Comparison of ENCODE assay signal across 8 cellular contexts in genomic region chr20:19757487-19757972, GRCh38. TPM values are rescaled to one million over a fixed set of nuclear protein-coding genes. Genes with fewer than 3 reads are reported as not detected.
DNase-seq lines count a peak whose midpoint lies in the region; ATAC-seq, FAIRE-seq and TF ChIP-seq lines count a peak whose summit lies in the region.

No MANE protein-coding gene starts in this region.

- WGBS in adrenal gland, 4 donors: 0 to 3% (median 1%) methylated on average over 4 to 33 of the region's 33 CpGs

- H3K9me3 ChIP-seq in adrenal gland (replicated peaks in 1 of 3) (no peaks in the 10 kb centered on the region), left ventricle myocardium inferior (replicated peaks) (no peaks in the 10 kb centered on the region)

- ATAC-seq in GM21447 (IDR thresholded peaks at IDR 0.05; ENCODE audit: unreplicated experiment): no peak

- peak; percentile 58 for FAIRE-seq in HTR-8/SVneo (lab: Jason Lieb, UNC)

- H3K4me3 ChIP-seq in AG10803 (ENCODE audit: low read length) (peak overlapping the region; percentile 92), adrenal gland (peak overlapping the region; percentile 77 to 97 (median 93)), left ventricle myocardium inferior (peak overlapping the region; percentile 86)

- intact Hi-C loops in adrenal gland (cut with DNase I) (no loop called here), left ventricle myocardium inferior (cut with micrococcal nuclease) (no loop called here), posterior vena cava (cut with DNase I) (no loop called here)

- H3K4me1 ChIP-seq in adrenal gland (replicated peaks in 1 of 2): peaks cover 14 to 27% of the 10 kb centered on the region in 2 donors
- peaks cover 60% of the 10 kb centered on the region for H3K4me1 ChIP-seq in left ventricle myocardium inferior

- H3K27me3 ChIP-seq in adrenal gland (no peaks in the 10 kb centered on the region), left ventricle myocardium inferior (ENCODE audit: low read depth) (no peaks in the 10 kb centered on the region)

- H3K27ac ChIP-seq in adrenal gland (peak overlapping the region; percentile 67 to 91 (median 85)), left ventricle myocardium inferior (replicated peaks) (peak overlapping the region; percentile 99)

- H3K36me3 ChIP-seq in adrenal gland (replicated peaks in 1 of 2) (no peaks in the 10 kb centered on the region), left ventricle myocardium inferior (no peaks in the 10 kb centered on the region)

- TF ChIP-seq CTCF in AG10803 (conservative IDR thresholded peaks at IDR 0.05; ENCODE audit: low read length) (no peak), adrenal gland (IDR thresholded peaks at IDR 0.05) (no peak), left ventricle myocardium inferior (IDR thresholded peaks at IDR 0.05; ENCODE audit: borderline replicate concordance) (no peak)

- TF ChIP-seq POLR2A in adrenal gland (IDR thresholded peaks at IDR 0.05): peak; percentile 39 to 78

- DNase-seq in AG10803 (ENCODE audit: low read depth): peak; percentile 82
- peak; percentile 39 for DNase-seq in HTR-8/SVneo (ENCODE audit: insufficient read length, low spot score)
- peak; percentile 76 to 91 (median 85) for DNase-seq in adrenal gland
- DNase-seq in left ventricle myocardium inferior: peak; percentile 92
- peak; percentile 95 for DNase-seq in posterior vena cava (ENCODE audit: low spot score)
- DNase-seq in middle frontal gyrus (ENCODE audit: extremely low spot score, low spot score): no peak
- DNase-seq in T-helper 9 cell: no peak

RNA-seq across cellular contexts. Expression of gene RIN2, which starts 0.5 kb away (rescaled TPM):
- total RNA-seq in adrenal gland: 10 to 100 TPM; 27.9 to 68.8 (median 53.1) TPM
- 10 to 100 TPM in 2 of 3 donors, 1 to 10 TPM in 1; 6.9 to 19.5 (median 15.2) TPM for polyA plus RNA-seq in adrenal gland
- 48.8 TPM for total RNA-seq in left ventricle myocardium inferior
- 10 to 100 TPM; 49.2 to 68.0 TPM for total RNA-seq in posterior vena cava

Comparison
In these comparisons a context has a peak if more than half of its experiments do, and no peak if none do; other contexts are left out.
1. DNase-seq: peak in AG10803 (single experiment), HTR-8/SVneo (single experiment), adrenal gland (7 of 7), left ventricle myocardium inferior (single experiment) and posterior vena cava (single experiment); none in middle frontal gyrus (single experiment) and T-helper 9 cell (single experiment).
2. Peak in every context shown above with its lines, with median percentiles within 50 percentile points of each other: H3K4me3 ChIP-seq.